Comparison of ENCODE assay signal across 1 cellular context in the genomic region with DNA sequence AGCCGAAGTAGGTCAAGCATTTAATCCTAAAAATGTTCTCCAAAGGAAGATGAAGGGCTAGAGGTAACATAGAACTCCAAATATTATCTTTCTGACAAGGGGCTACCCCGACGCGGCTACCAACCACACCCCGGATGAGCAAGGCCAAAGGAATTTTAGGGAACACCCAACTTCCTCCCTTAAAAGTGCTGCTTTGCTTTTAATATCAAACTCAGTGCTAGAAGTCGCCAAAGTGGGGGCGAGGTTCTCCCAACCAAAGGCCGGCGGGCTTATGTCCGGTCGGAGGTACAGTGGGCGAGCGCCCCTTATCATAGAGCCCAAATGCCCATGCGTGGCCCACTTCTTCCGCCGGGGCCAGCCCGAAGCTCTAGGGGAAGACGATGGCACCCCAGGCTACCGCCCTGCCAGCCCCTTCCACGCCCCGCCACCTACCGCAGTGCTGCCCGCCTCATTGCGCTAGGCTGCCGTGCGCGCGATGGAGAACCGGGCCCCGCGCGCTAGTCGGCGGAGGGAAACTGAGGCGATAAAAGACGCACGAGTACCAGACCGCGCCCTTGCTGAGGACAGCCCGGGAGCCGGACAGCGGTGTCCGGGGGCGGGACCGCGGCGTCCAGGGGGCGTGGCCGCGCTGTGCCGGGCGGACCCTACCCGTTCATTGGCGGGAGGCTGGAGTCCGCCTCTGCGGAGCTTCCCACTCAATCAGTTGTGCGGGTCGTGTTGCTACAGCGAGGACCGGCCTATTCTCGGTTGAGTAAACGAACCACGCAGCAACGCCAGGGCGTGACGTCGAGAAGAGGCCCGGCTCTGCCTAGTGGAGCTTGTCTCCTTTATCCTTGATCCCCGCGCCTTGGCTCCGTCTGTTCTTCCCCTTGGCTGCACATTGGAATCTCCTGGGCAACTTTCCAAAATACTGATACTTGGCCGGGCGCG.
TF ChIP-seq lines count a peak whose summit lies in the region.

A gene with protein sequence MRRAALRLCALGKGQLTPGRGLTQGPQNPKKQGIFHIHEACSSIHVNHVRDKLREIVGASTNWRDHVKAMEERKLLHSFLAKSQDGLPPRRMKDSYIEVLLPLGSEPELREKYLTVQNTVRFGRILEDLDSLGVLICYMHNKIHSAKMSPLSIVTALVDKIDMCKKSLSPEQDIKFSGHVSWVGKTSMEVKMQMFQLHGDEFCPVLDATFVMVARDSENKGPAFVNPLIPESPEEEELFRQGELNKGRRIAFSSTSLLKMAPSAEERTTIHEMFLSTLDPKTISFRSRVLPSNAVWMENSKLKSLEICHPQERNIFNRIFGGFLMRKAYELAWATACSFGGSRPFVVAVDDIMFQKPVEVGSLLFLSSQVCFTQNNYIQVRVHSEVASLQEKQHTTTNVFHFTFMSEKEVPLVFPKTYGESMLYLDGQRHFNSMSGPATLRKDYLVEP (minus strand): TSS at position 584 of the 930 bp plus-strand sequence. CDS start 132 bp downstream, at position 452.

TF ChIP-seq in Ishikawa, 13 proteins besides CTCF, POLR2A, EP300 and RAD21 (continued from another document):
- 0 out of 2 replicates have a peak, but pooled peaks have one; percentile 57 for TF ChIP-seq FOXM1 (IDR thresholded peaks at IDR 0.05; ENCODE audit: borderline replicate concordance, low read depth)
TF ChIP-seq in Ishikawa: peak in this region for 7.
